12 cellular contexts compared by ENCODE assay signal in the genomic region with DNA sequence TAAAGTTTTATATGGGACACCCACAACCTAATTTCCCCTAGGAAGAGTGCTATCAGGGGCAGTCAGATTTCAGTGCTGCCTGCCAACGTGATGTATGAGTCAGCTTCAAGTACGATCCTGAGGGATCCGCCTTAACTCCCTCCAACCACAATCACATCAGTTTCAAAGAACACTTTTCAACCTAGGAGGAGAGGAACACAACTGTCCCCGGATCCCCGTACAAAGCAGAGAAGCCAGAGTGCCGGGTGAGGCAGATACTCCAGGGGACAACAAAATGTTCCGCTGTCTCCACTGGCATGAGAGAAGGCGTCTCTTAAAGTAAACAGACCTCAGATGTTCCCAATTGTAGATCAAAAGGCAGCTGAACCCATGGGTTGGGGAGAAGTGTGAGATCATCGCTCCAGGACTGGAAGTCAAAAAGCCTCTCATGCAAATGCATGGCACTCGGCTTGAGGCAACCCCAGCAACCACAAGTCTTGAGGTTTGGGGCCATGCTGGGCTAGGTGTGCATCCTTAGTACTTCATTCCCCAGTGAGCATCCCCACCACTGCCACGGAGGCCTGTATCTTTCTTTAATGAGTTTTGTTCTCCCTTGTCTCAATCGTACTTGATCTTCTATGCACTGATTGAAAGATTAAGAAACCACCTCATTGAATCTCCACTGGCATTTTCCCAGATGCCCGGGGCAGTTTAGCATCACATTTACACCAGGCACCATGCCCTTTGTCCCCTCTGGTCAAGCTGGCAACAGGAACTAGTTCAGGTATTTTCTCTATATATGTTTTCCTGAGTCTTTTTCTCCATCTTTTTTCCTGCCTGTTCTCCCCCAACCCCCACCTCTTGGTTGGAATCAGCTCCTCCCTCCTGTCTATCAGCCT.
DNase-seq lines count a peak whose midpoint lies in the region; ATAC-seq and TF ChIP-seq lines count a peak whose summit lies in the region.
"Had no signal": no experiment of that assay in that cellular context is flagged by ENCODE, and none has a peak within 500 bp of the region (broad histone marks: within the 10 kb centered on the region; RNA-seq: fewer than 3 reads in every experiment).

No MANE protein-coding gene starts in this region.

- peak overlapping the region; percentile 84 for H3K4me2 ChIP-seq in osteoblast (ENCODE audit: insufficient read depth, low read length)

- no peak for TF ChIP-seq CTCF in osteoblast (IDR thresholded peaks at IDR 0.05; ENCODE audit: extremely low read depth, low read depth, low read length)

- H3K4me1 Mint-ChIP-seq in activated CD8-positive, alpha-beta memory T cell treated with anti-CD3 and anti-CD28 coated beads, Interleukin-2, amount 10 ng/mL, durations not matched to agents 7 days and 5 days, result peaks cover 5% of the 10 kb centered on the region

- no peaks in the 10 kb centered on the region for H3K27me3 ChIP-seq in osteoblast (ENCODE audit: insufficient read depth, low read length)
- H3K27me3 ChIP-seq: pancreas had no signal

- no peaks in the 10 kb centered on the region for H3K79me2 ChIP-seq in osteoblast (ENCODE audit: insufficient read depth, low read length)

- peak; percentile 82 for DNase-seq in EL
- DNase-seq in NCI-H2107 treated with DMSO at 0.1 percent for 48 hours (lab: John Stamatoyannopoulos, UW; ENCODE audit: unreplicated experiment), result peak; percentile 86
- DNase-seq in dermis blood vessel endothelial cell, result peak; percentile 13
- peak; percentile 97 for DNase-seq in osteoblast (ENCODE audit: insufficient read length, low spot score, missing footprints)
- no peak for DNase-seq in activated CD8-positive, alpha-beta memory T cell treated with anti-CD3 and anti-CD28 coated beads, Interleukin-2, amount 10 ng/mL, durations not matched to agents 7 days and 5 days
- no peak for DNase-seq in COR-L47 (lab: John Stamatoyannopoulos, UW)
- DNase-seq in ecto neural progenitor cell (ENCODE audit: low spot score), result no peak
- DNase-seq: activated T-cell treated with anti-CD3 and anti-CD28 coated beads, Interleukin-2, amount 50 U/mL, for 48 hours; effector memory CD4-positive, alpha-beta T cell; NCI-H526 treated with DMSO at 0.1 percent for 48 hours; pancreas had no signal

- ATAC-seq in activated CD8-positive, alpha-beta memory T cell treated with anti-CD3 and anti-CD28 coated beads, Interleukin-2, amount 10 ng/mL, durations not matched to agents 7 days and 5 days, result no peak
- ATAC-seq in GM18519 (IDR thresholded peaks at IDR 0.05; ENCODE audit: low FRiP score, unreplicated experiment), result no peak
- ATAC-seq: pancreas had no signal

- no peaks in the 10 kb centered on the region for H3K36me3 Mint-ChIP-seq in activated CD8-positive, alpha-beta memory T cell treated with anti-CD3 and anti-CD28 coated beads, Interleukin-2, amount 10 ng/mL, durations not matched to agents 7 days and 5 days

- CTCF ChIA-PET in activated CD8-positive, alpha-beta memory T cell treated with anti-CD3 and anti-CD28 coated beads, Interleukin-2, amount 10 ng/mL, durations not matched to agents 7 days and 5 days (lab: Charles Lee), result interaction anchor here (2.0 kb wide), 1 partner anchor 35 kb away, joined by 9 read pairs; no protein-coding TSS in a partner anchor

- peak overlapping the region; percentile 61 for H3K4me3 ChIP-seq in osteoblast (ENCODE audit: insufficient read depth, low read length)
- H3K4me3 ChIP-seq: pancreas had no signal

- H3K27me3 Mint-ChIP-seq in activated CD8-positive, alpha-beta memory T cell treated with anti-CD3 and anti-CD28 coated beads, Interleukin-2, amount 10 ng/mL, durations not matched to agents 7 days and 5 days, result peaks cover 13% of the 10 kb centered on the region

- no peak overlapping the region for H3K27ac Mint-ChIP-seq in activated CD8-positive, alpha-beta memory T cell treated with anti-CD3 and anti-CD28 coated beads, Interleukin-2, amount 10 ng/mL, durations not matched to agents 7 days and 5 days

- H3K4me1 ChIP-seq in osteoblast (ENCODE audit: insufficient read depth, low read length), result peaks cover 21% of the 10 kb centered on the region
- H3K4me1 ChIP-seq: pancreas had no signal

- H3K4me3 Mint-ChIP-seq in activated CD8-positive, alpha-beta memory T cell treated with anti-CD3 and anti-CD28 coated beads, Interleukin-2, amount 10 ng/mL, durations not matched to agents 7 days and 5 days, result no peak overlapping the region

- H3K9me3 Mint-ChIP-seq in activated CD8-positive, alpha-beta memory T cell treated with anti-CD3 and anti-CD28 coated beads, Interleukin-2, amount 10 ng/mL, durations not matched to agents 7 days and 5 days (ENCODE audit: low read depth), result no peaks in the 10 kb centered on the region

- H4K20me1 ChIP-seq in osteoblast (ENCODE audit: insufficient read depth, low read length), result no peaks in the 10 kb centered on the region

- no peaks in the 10 kb centered on the region for H3K36me3 ChIP-seq in osteoblast (ENCODE audit: insufficient read depth, low read length)
- H3K36me3 ChIP-seq: pancreas had no signal

- peak overlapping the region; percentile 87 for H2AFZ ChIP-seq in osteoblast (ENCODE audit: low read length)

- no peaks in the 10 kb centered on the region for H3K9me3 ChIP-seq in osteoblast (ENCODE audit: low read depth, low read length)
- H3K9me3 ChIP-seq: pancreas had no signal

- H3K27ac ChIP-seq in osteoblast (ENCODE audit: low read depth, low read length), result peak overlapping the region; percentile 83
- H3K27ac ChIP-seq: pancreas had no signal

Comparison
In these comparisons a context has a peak if more than half of its experiments do, and no peak if none do; other contexts are left out.
1. DNase-seq: peak in EL (single experiment), NCI-H2107 treated with DMSO at 0.1 percent for 48 hours (single experiment), dermis blood vessel endothelial cell (single experiment) and osteoblast (single experiment); none in activated CD8-positive, alpha-beta memory T cell treated with anti-CD3 and anti-CD28 coated beads, Interleukin-2, amount 10 ng/mL, durations not matched to agents 7 days and 5 days (single experiment), COR-L47 (single experiment) and ecto neural progenitor cell (single experiment).